In the genomic region with DNA sequence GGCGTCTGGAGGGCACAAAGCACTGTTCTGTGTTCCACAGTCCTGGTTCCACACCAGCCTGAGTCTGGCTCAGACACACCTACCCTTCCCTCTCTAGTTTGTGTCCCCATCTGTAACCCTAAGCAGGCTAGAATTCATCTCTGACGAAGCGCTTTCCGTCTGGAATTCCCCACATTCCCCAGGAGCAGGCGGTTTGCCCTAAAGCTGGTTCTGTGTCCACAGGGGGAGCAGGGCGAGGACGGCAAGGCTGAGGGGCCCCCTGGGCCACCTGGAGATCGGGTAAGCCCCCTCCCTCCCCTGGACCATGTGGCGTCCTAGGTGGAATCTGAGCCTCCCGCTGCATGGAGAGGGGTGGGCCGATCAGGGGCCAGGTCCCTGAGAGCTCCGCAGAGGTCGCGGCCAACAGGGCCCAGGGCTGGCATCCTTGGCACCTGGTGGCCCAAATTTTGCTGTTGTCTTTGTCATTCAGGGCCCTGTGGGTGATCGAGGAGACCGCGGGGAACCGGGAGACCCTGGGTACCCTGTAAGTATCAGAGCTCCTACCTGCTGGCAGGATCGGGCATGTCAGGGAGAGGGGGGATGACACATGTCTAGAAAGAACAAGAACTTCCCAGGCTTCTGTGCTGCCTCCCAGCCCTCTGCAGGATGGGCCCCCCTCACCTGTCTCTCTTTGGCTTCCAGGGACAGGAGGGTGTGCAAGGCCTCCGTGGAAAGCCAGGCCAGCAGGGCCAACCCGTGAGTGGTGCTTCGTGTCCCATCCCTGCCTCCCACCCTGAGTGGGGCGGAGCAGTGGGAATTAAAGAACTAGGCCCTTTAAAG, we compare ENCODE assay signal across 10 cellular contexts. TPM values are rescaled to one million over a fixed set of nuclear protein-coding genes. Genes with fewer than 3 reads are reported as not detected.
DNase-seq lines count a peak whose midpoint lies in the region; ATAC-seq and TF ChIP-seq lines count a peak whose summit lies in the region.
"Had no signal": no experiment of that assay in that cellular context is flagged by ENCODE, and none has a peak within 500 bp of the region (broad histone marks: within the 10 kb centered on the region; RNA-seq: fewer than 3 reads in every experiment).

No MANE protein-coding gene starts in this region.

- no peaks in the 10 kb centered on the region for H3K9me3 Mint-ChIP-seq in activated T-helper 17 cell treated with anti-CD3 and anti-CD28 coated beads, Interleukin-2, amount 50 U/mL, for 72 hours
- H3K9me3 Mint-ChIP-seq: stimulated activated naive CD8-positive, alpha-beta T cell treated with anti-CD3 and anti-CD28 coated beads, Interleukin-15, amount 100 ng/mL, for 72 hours had no signal

- DNase-seq in activated effector memory CD4-positive, alpha-beta T cell treated with anti-CD3 and anti-CD28 coated beads, Interleukin-2, amount 50 U/mL, for 16 hours, result peak; percentile 41
- no peak for DNase-seq in activated effector memory CD4-positive, alpha-beta T cell treated with Interleukin-2 at 50 U/mL for 16 hours
- DNase-seq in body of pancreas, result peak in 3 of 4 donors; percentile 8 to 26 (median 21)
- DNase-seq in left lobe of liver (ENCODE audit: low spot score), result peak; percentile 37
- DNase-seq in upper lobe of right lung, result peak; percentile 55
- DNase-seq in T-helper 2 cell, result no peak

- no peak for TF ChIP-seq POLR2A in body of pancreas (IDR thresholded peaks at IDR 0.05)

- H3K4me1 Mint-ChIP-seq in activated T-helper 17 cell treated with anti-CD3 and anti-CD28 coated beads, Interleukin-2, amount 50 U/mL, for 72 hours, result peaks cover 5% of the 10 kb centered on the region

- ATAC-seq in body of pancreas, result peak; percentile 30
- no peak for ATAC-seq in left lobe of liver
- peak; percentile 4 for ATAC-seq in upper lobe of right lung
- no peak for ATAC-seq in GM19023 (IDR thresholded peaks at IDR 0.05; ENCODE audit: unreplicated experiment)
- ATAC-seq in activated T-helper 17 cell treated with anti-CD3 and anti-CD28 coated beads, Interleukin-2, amount 50 U/mL, for 72 hours (replicated peaks), result no peak
- ATAC-seq: stimulated activated naive CD8-positive, alpha-beta T cell treated with anti-CD3 and anti-CD28 coated beads, Interleukin-15, amount 100 ng/mL, for 72 hours had no signal

- no peaks in the 10 kb centered on the region for H3K36me3 Mint-ChIP-seq in activated T-helper 17 cell treated with anti-CD3 and anti-CD28 coated beads, Interleukin-2, amount 50 U/mL, for 72 hours (ENCODE audit: low read depth)

- no peak overlapping the region for H3K27ac Mint-ChIP-seq in activated T-helper 17 cell treated with anti-CD3 and anti-CD28 coated beads, Interleukin-2, amount 50 U/mL, for 72 hours
- H3K27ac Mint-ChIP-seq: stimulated activated naive CD8-positive, alpha-beta T cell treated with anti-CD3 and anti-CD28 coated beads, Interleukin-15, amount 100 ng/mL, for 72 hours had no signal

- no peak overlapping the region for H3K4me3 Mint-ChIP-seq in activated T-helper 17 cell treated with anti-CD3 and anti-CD28 coated beads, Interleukin-2, amount 50 U/mL, for 72 hours
- H3K4me3 Mint-ChIP-seq: stimulated activated naive CD8-positive, alpha-beta T cell treated with anti-CD3 and anti-CD28 coated beads, Interleukin-15, amount 100 ng/mL, for 72 hours had no signal

- 79 to 87% methylated on average over 16 to 23 of the region's 23 CpGs for WGBS in body of pancreas, 2 donors

- intact Hi-C loops in body of pancreas (cut with DNase I) (loop anchor here (5.0 kb wide), 1 partner anchor 136 kb away; no protein-coding TSS in a partner anchor), upper lobe of right lung (cut with DNase I) (loop anchor here (10.0 kb wide), 1 partner anchor 134 kb away; a partner anchor contains a TSS)

- peaks cover 5% of the 10 kb centered on the region for H3K27me3 Mint-ChIP-seq in activated T-helper 17 cell treated with anti-CD3 and anti-CD28 coated beads, Interleukin-2, amount 50 U/mL, for 72 hours

- H3K36me3 ChIP-seq in body of pancreas (replicated peaks in 1 of 2; ENCODE audit: insufficient read depth in 1 of 2, low read depth in 2 of 2), result no peaks in the 10 kb centered on the region
- H3K36me3 ChIP-seq in upper lobe of right lung, result no peaks in the 10 kb centered on the region

- H3K27me3 ChIP-seq in body of pancreas (no peaks in the 10 kb centered on the region), upper lobe of right lung (no peaks in the 10 kb centered on the region)

- H3K4me1 ChIP-seq in body of pancreas (peaks cover 8% of the 10 kb centered on the region), upper lobe of right lung (peaks cover 4% of the 10 kb centered on the region)
- H3K4me1 ChIP-seq: parathyroid adenoma had no signal

- TF ChIP-seq CTCF in body of pancreas (IDR thresholded peaks at IDR 0.05) (no peak), upper lobe of right lung (IDR thresholded peaks at IDR 0.05) (no peak)

- H3K9me3 ChIP-seq in body of pancreas (no peaks in the 10 kb centered on the region), upper lobe of right lung (no peaks in the 10 kb centered on the region)

- H3K27ac ChIP-seq in body of pancreas (peak overlapping the region in 2 of 4 donors; percentile 19 to 34), upper lobe of right lung (no peak overlapping the region)
- H3K27ac ChIP-seq: parathyroid adenoma had no signal

- H3K4me3 ChIP-seq in body of pancreas (no peak overlapping the region), upper lobe of right lung (no peak overlapping the region)

RNA-seq across cellular contexts. Expression of a gene that starts 34.5 kb away (rescaled TPM):
- 10 to 100 TPM in 1 of 2 donors, not detected in 1; 43.8 TPM for total RNA-seq in body of pancreas
- total RNA-seq in left lobe of liver, result 19,737 TPM
- 5.2 TPM for total RNA-seq in upper lobe of right lung
- not detected for total RNA-seq in activated T-helper 17 cell treated with anti-CD3 and anti-CD28 coated beads, Interleukin-2, amount 50 U/mL, for 72 hours

RNA-seq across cellular contexts. Expression of a gene that starts 41.2 kb away (rescaled TPM):
- not detected for total RNA-seq in body of pancreas
- 4,103 TPM for total RNA-seq in left lobe of liver
- 3.9 TPM for total RNA-seq in upper lobe of right lung
- not detected for total RNA-seq in activated T-helper 17 cell treated with anti-CD3 and anti-CD28 coated beads, Interleukin-2, amount 50 U/mL, for 72 hours

Comparison
In these comparisons a context has a peak if more than half of its experiments do, and no peak if none do; other contexts are left out.
1. DNase-seq: peak in activated effector memory CD4-positive, alpha-beta T cell treated with anti-CD3 and anti-CD28 coated beads, Interleukin-2, amount 50 U/mL, for 16 hours (single experiment), body of pancreas (3 of 4), left lobe of liver (single experiment) and upper lobe of right lung (single experiment); none in activated effector memory CD4-positive, alpha-beta T cell treated with Interleukin-2 at 50 U/mL for 16 hours (single experiment) and T-helper 2 cell (0 of 5).
2. ATAC-seq: peak in body of pancreas (single experiment) and upper lobe of right lung (single experiment); none in left lobe of liver (single experiment), GM19023 (single experiment) and activated T-helper 17 cell treated with anti-CD3 and anti-CD28 coated beads, Interleukin-2, amount 50 U/mL, for 72 hours (single experiment).
3. RNA of a gene that starts 34.5 kb away (total RNA-seq): 19,737 TPM in left lobe of liver (single experiment); 43.8 TPM in body of pancreas, 5.2 TPM in upper lobe of right lung (single experiment) and not detected in activated T-helper 17 cell treated with anti-CD3 and anti-CD28 coated beads, Interleukin-2, amount 50 U/mL, for 72 hours; every median in the first group is over 100 times any median in the second.
4. RNA of a gene that starts 41.2 kb away (total RNA-seq): 4,103 TPM in left lobe of liver (single experiment); 3.9 TPM in upper lobe of right lung (single experiment), not detected in body of pancreas and not detected in activated T-helper 17 cell treated with anti-CD3 and anti-CD28 coated beads, Interleukin-2, amount 50 U/mL, for 72 hours; every median in the first group is over 100 times any median in the second.